Comparison of ENCODE assay signal across 1 cellular context in the genomic region with DNA sequence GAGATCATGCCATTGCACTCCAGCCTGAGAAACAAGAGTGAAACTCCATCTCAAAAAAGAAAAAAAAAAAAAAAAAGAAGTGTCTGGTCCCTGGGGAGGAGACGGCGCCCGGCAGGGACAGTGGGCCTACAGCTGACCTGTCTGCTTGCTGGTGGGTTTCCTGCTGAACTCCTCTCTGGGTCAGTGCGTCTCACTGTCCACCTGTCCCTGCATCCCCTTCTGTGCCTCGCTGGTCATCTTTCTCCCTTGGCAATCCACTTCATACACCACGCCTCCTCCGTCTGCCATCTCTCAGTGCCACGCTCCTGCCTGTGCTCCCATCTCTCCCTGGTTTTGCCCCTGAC.
TF ChIP-seq lines count a peak whose summit lies in the region.

No MANE protein-coding gene starts in this region.

TF ChIP-seq in HEK293, 187 proteins besides CTCF, POLR2A, EP300 and RAD21 (continued from another document):
- TF ChIP-seq, protein P1, sequence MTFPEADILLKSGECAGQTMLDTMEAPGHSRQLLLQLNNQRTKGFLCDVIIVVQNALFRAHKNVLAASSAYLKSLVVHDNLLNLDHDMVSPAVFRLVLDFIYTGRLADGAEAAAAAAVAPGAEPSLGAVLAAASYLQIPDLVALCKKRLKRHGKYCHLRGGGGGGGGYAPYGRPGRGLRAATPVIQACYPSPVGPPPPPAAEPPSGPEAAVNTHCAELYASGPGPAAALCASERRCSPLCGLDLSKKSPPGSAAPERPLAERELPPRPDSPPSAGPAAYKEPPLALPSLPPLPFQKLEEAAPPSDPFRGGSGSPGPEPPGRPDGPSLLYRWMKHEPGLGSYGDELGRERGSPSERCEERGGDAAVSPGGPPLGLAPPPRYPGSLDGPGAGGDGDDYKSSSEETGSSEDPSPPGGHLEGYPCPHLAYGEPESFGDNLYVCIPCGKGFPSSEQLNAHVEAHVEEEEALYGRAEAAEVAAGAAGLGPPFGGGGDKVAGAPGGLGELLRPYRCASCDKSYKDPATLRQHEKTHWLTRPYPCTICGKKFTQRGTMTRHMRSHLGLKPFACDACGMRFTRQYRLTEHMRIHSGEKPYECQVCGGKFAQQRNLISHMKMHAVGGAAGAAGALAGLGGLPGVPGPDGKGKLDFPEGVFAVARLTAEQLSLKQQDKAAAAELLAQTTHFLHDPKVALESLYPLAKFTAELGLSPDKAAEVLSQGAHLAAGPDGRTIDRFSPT (tag by site-specific recombination; IDR thresholded peaks at IDR 0.05), result 0 out of 2 replicates have a peak, but pooled peaks have one; percentile 33
- TF ChIP-seq ZNF416 (tag by site-specific recombination; IDR thresholded peaks at IDR 0.05) (0 out of 2 replicates have a peak, but pooled peaks have one; percentile 23), ZNF112 (tag by site-specific recombination; IDR thresholded peaks at IDR 0.05) (no peak), ZNF19 (tag by site-specific recombination; IDR thresholded peaks at IDR 0.05; ENCODE audit: low read depth) (no peak), ZNF423 (tag by site-specific recombination; IDR thresholded peaks at IDR 0.05) (no peak), ZNF391 (tag by site-specific recombination; IDR thresholded peaks at IDR 0.05; ENCODE audit: borderline replicate concordance, low read depth) (no peak)
TF ChIP-seq in HEK293: peak in this region for 3.
